In the genomic region with DNA sequence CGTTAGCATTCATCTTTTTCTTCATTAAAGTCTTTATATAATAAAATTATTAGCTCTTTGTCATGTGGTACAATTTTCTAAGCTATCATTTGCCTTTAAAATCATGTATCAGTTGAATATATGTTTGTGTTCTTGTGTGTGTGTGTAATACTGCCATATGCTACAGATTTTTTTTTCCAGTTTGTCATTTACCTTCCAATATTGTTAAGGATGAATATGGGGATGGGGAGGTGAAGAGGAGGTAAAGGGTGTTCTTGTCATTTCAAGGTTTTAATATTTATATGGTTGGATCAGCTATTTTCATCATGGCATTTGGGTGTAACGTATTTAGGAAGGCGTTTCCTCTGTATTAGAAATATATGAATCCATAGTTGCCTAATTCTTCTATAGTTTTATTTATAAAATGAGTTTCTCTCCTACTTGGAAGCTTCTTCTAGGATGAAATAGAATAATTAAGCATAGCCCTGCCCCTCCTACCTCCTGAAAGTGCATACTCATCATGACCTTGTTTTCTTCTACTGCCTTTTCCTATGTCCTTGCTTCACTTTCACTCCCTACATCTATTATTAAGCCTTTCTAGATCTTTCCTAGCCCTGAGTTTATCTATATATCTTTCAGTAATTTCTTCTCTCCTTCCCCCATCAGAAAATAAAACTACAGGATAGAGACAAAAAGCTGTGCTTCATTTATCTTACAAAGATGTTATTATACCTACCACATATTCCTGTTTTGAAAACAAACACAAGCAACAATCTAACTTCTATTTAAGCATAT, we compare ENCODE assay signal across 15 cellular contexts. TPM values are rescaled to one million over a fixed set of nuclear protein-coding genes. Genes with fewer than 3 reads are reported as not detected.
DNase-seq lines count a peak whose midpoint lies in the region; ATAC-seq and TF ChIP-seq lines count a peak whose summit lies in the region.
"Had no signal": no experiment of that assay in that cellular context is flagged by ENCODE, and none has a peak within 500 bp of the region (broad histone marks: within the 10 kb centered on the region; RNA-seq: fewer than 3 reads in every experiment).

No MANE protein-coding gene starts in this region.

- H3K4me3 Mint-ChIP-seq in activated CD4-positive, alpha-beta T cell treated with anti-CD3 and anti-CD28 coated beads, Interleukin-2, amount 10 ng/mL, durations not matched to agents 24 days and 14 days = no peak overlapping the region
- H3K4me3 Mint-ChIP-seq in endothelial cell (ENCODE audit: unreplicated experiment) = no peak overlapping the region

- in situ Hi-C loops in gastrocnemius medialis (cut with MboI; ENCODE audit: low sequenced_read_pairs in 4 of 4) = no loop called here

- peaks cover 26% of the 10 kb centered on the region for H3K36me3 Mint-ChIP-seq in activated CD4-positive, alpha-beta T cell treated with anti-CD3 and anti-CD28 coated beads, Interleukin-2, amount 10 ng/mL, durations not matched to agents 24 days and 14 days (ENCODE audit: low read depth)
- peaks cover 3% of the 10 kb centered on the region for H3K36me3 Mint-ChIP-seq in endothelial cell (ENCODE audit: low read depth, unreplicated experiment)

- peak overlapping the region; percentile 93 for H3K27ac ChIP-seq in SJCRH30
- peak overlapping the region in 3 of 4 donors; percentile 2 to 45 (median 23) for H3K27ac ChIP-seq in gastrocnemius medialis
- H3K27ac ChIP-seq: lower lobe of right lung had no signal

- H3K9me3 ChIP-seq in SJCRH30 (replicated peaks) (no peaks in the 10 kb centered on the region), gastrocnemius medialis (no peaks in the 10 kb centered on the region)
- H3K9me3 ChIP-seq: lower lobe of right lung had no signal

- H3K27me3 ChIP-seq in SJCRH30 (no peaks in the 10 kb centered on the region), gastrocnemius medialis (no peaks in the 10 kb centered on the region)

- no peaks in the 10 kb centered on the region for H3K9me3 Mint-ChIP-seq in activated CD4-positive, alpha-beta T cell treated with anti-CD3 and anti-CD28 coated beads, Interleukin-2, amount 10 ng/mL, durations not matched to agents 24 days and 14 days
- H3K9me3 Mint-ChIP-seq in endothelial cell (ENCODE audit: unreplicated experiment) = no peaks in the 10 kb centered on the region

- peaks cover 45% of the 10 kb centered on the region for H3K4me1 ChIP-seq in SJCRH30
- peaks cover 36 to 58% of the 10 kb centered on the region in 2 donors for H3K4me1 ChIP-seq in gastrocnemius medialis

- TF ChIP-seq CTCF in endothelial cell (IDR thresholded peaks at IDR 0.05; ENCODE audit: unreplicated experiment) (no peak), gastrocnemius medialis (IDR thresholded peaks at IDR 0.05 in 4 of 5, conservative IDR thresholded peaks at IDR 0.05 in 1 of 5) (no peak)

- H3K36me3 ChIP-seq in SJCRH30 (peaks cover 21% of the 10 kb centered on the region), gastrocnemius medialis (peaks cover 0 to 10% of the 10 kb centered on the region in 2 donors)

- H3K27ac Mint-ChIP-seq in activated CD4-positive, alpha-beta T cell treated with anti-CD3 and anti-CD28 coated beads, Interleukin-2, amount 10 ng/mL, durations not matched to agents 24 days and 14 days = peak overlapping the region; percentile 56
- H3K27ac Mint-ChIP-seq in endothelial cell (ENCODE audit: unreplicated experiment) = peak overlapping the region; percentile 12

- no peaks in the 10 kb centered on the region for H3K27me3 Mint-ChIP-seq in activated CD4-positive, alpha-beta T cell treated with anti-CD3 and anti-CD28 coated beads, Interleukin-2, amount 10 ng/mL, durations not matched to agents 24 days and 14 days
- no peaks in the 10 kb centered on the region for H3K27me3 Mint-ChIP-seq in endothelial cell (ENCODE audit: unreplicated experiment)

- TF ChIP-seq POLR2A in gastrocnemius medialis (IDR thresholded peaks at IDR 0.05) = no peak

- peak in 1 of 2 donors; percentile 61 for ATAC-seq in gastrocnemius medialis
- no peak for ATAC-seq in left lobe of liver
- ATAC-seq in HG03280 (IDR thresholded peaks at IDR 0.05; ENCODE audit: unreplicated experiment) = no peak
- ATAC-seq: lower lobe of right lung, PC-3 had no signal

- peaks cover 47% of the 10 kb centered on the region for H3K4me1 Mint-ChIP-seq in activated CD4-positive, alpha-beta T cell treated with anti-CD3 and anti-CD28 coated beads, Interleukin-2, amount 10 ng/mL, durations not matched to agents 24 days and 14 days
- peaks cover 14% of the 10 kb centered on the region for H3K4me1 Mint-ChIP-seq in endothelial cell (ENCODE audit: unreplicated experiment)

- intact Hi-C loops in activated CD4-positive, alpha-beta T cell treated with anti-CD3 and anti-CD28 coated beads, Interleukin-2, amount 10 ng/mL, durations not matched to agents 24 days and 14 days (cut with micrococcal nuclease) = no loop called here
- intact Hi-C loops in gastrocnemius medialis (cut with DNase I; ENCODE audit: low total_unique reads) = no loop called here

- DNase-seq in activated CD4-positive, alpha-beta T cell treated with anti-CD3 and anti-CD28 coated beads, Interleukin-2, amount 10 ng/mL, durations not matched to agents 24 days and 14 days = no peak
- no peak for DNase-seq in activated CD4-positive, alpha-beta T cell treated with anti-CD3 and anti-CD28 coated beads for 48 hours
- no peak for DNase-seq in SJCRH30
- no peak for DNase-seq in endothelial cell (ENCODE audit: low spot score)
- DNase-seq in gastrocnemius medialis = no peak
- DNase-seq in GM19240 (ENCODE audit: insufficient read length, low spot score) = no peak
- DNase-seq in left lobe of liver (ENCODE audit: low spot score) = no peak
- DNase-seq: activated effector memory CD4-positive, alpha-beta T cell treated with Interleukin-2 at 50 U/mL for 16 hours; cortex of kidney; head of caudate nucleus; KBM-7; lower lobe of right lung; NCI-H2107; PC-3 had no signal

- H3K4me3 ChIP-seq in SJCRH30 = no peak overlapping the region
- no peak overlapping the region for H3K4me3 ChIP-seq in gastrocnemius medialis
- H3K4me3 ChIP-seq: lower lobe of right lung had no signal

RNA-seq across cellular contexts. Expression of gene RAB18, which starts 25.1 kb away (rescaled TPM):
- 55.4 and 58.3 TPM in 2 replicates for total RNA-seq in activated CD4-positive, alpha-beta T cell treated with anti-CD3 and anti-CD28 coated beads, Interleukin-2, amount 10 ng/mL, durations not matched to agents 24 days and 14 days
- total RNA-seq in SJCRH30 (2014; rRNA removed; shearing (Covaris generic)) = 66.4 and 69.8 TPM in 2 replicates
- total RNA-seq in endothelial cell (ENCODE audit: unreplicated experiment) (112 TPM), gastrocnemius medialis (10 to 100 TPM; 46.0 to 51.6 (median 47.1) TPM), left lobe of liver (51.3 TPM)
